In genomic region chrX:48937065-48937907, GRCh38 we compare ENCODE assay signal across 1 cellular context.
TF ChIP-seq lines count a peak whose summit lies in the region.

No MANE protein-coding gene starts in this region.

TF ChIP-seq in A549, 52 proteins besides CTCF, POLR2A, EP300 and RAD21 (continued from another document):
- TF ChIP-seq BCL3 (IDR thresholded peaks at IDR 0.05) = no peak
- TF ChIP-seq CHD4 (IDR thresholded peaks at IDR 0.05; ENCODE audit: borderline replicate concordance) = no peak
- TF ChIP-seq USF2 (IDR thresholded peaks at IDR 0.05) = no peak
- TF ChIP-seq ZNF302 (CRISPR knock-in tag; IDR thresholded peaks at IDR 0.05) = no peak
- no peak for TF ChIP-seq ATOH8 (CRISPR knock-in tag; IDR thresholded peaks at IDR 0.05; ENCODE audit: low read depth)
- TF ChIP-seq CHD2 (IDR thresholded peaks at IDR 0.05; ENCODE audit: low read length, partially characterized antibody) = no peak
- TF ChIP-seq RARB (CRISPR knock-in tag; IDR thresholded peaks at IDR 0.05) = no peak
- TF ChIP-seq JUNB (IDR thresholded peaks at IDR 0.05) = no peak
- TF ChIP-seq KDM5A (IDR thresholded peaks at IDR 0.05) = no peak
- TF ChIP-seq PHF8 (IDR thresholded peaks at IDR 0.05; ENCODE audit: borderline replicate concordance, low read depth) = no peak
- no peak for TF ChIP-seq TP53 (CRISPR knock-in tag; IDR thresholded peaks at IDR 0.05)
- TF ChIP-seq RCOR1 (IDR thresholded peaks at IDR 0.05; ENCODE audit: low read depth, low read length) = no peak
- TF ChIP-seq NPAS2 (CRISPR knock-in tag; IDR thresholded peaks at IDR 0.05; ENCODE audit: borderline replicate concordance) = no peak
